Comparison of ENCODE assay signal across 3 cellular contexts in the genomic region with DNA sequence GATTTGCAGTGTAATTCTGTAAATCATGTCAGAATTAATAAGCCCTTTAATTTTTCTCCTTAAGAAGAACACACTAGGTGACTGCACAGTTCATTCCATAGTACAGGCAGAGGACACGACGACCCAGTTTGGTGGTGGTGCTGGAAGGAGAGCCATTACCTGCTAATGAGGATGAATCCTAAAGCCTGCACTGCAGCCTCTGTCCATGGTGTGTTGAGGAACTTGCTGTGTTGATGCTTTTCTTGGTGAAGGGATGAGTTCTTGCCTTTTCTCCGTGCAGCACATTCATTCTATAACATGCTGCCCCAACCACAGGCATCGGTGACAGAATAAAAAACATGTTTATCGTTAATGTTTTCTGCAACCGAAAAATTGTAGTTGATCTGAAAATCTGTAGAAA.
TF ChIP-seq lines count a peak whose summit lies in the region.

No MANE protein-coding gene starts in this region.

TF ChIP-seq in SK-N-SH, 30 proteins besides CTCF, POLR2A, EP300 and RAD21:
- TF ChIP-seq, protein P1, sequence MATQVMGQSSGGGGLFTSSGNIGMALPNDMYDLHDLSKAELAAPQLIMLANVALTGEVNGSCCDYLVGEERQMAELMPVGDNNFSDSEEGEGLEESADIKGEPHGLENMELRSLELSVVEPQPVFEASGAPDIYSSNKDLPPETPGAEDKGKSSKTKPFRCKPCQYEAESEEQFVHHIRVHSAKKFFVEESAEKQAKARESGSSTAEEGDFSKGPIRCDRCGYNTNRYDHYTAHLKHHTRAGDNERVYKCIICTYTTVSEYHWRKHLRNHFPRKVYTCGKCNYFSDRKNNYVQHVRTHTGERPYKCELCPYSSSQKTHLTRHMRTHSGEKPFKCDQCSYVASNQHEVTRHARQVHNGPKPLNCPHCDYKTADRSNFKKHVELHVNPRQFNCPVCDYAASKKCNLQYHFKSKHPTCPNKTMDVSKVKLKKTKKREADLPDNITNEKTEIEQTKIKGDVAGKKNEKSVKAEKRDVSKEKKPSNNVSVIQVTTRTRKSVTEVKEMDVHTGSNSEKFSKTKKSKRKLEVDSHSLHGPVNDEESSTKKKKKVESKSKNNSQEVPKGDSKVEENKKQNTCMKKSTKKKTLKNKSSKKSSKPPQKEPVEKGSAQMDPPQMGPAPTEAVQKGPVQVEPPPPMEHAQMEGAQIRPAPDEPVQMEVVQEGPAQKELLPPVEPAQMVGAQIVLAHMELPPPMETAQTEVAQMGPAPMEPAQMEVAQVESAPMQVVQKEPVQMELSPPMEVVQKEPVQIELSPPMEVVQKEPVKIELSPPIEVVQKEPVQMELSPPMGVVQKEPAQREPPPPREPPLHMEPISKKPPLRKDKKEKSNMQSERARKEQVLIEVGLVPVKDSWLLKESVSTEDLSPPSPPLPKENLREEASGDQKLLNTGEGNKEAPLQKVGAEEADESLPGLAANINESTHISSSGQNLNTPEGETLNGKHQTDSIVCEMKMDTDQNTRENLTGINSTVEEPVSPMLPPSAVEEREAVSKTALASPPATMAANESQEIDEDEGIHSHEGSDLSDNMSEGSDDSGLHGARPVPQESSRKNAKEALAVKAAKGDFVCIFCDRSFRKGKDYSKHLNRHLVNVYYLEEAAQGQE (IDR thresholded peaks at IDR 0.05; ENCODE audit: low read depth, low read length) = peak; percentile 87
- TF ChIP-seq, protein P2, sequence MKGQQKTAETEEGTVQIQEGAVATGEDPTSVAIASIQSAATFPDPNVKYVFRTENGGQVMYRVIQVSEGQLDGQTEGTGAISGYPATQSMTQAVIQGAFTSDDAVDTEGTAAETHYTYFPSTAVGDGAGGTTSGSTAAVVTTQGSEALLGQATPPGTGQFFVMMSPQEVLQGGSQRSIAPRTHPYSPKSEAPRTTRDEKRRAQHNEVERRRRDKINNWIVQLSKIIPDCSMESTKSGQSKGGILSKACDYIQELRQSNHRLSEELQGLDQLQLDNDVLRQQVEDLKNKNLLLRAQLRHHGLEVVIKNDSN (IDR thresholded peaks at IDR 0.05; ENCODE audit: borderline replicate concordance, low read depth) = no peak

TF ChIP-seq in SK-N-SH treated with all-trans-retinoic acid at 6 μM for 48 hours, 23 proteins besides CTCF, POLR2A, EP300 and RAD21 (continued from another document):
- TF ChIP-seq, protein P3, sequence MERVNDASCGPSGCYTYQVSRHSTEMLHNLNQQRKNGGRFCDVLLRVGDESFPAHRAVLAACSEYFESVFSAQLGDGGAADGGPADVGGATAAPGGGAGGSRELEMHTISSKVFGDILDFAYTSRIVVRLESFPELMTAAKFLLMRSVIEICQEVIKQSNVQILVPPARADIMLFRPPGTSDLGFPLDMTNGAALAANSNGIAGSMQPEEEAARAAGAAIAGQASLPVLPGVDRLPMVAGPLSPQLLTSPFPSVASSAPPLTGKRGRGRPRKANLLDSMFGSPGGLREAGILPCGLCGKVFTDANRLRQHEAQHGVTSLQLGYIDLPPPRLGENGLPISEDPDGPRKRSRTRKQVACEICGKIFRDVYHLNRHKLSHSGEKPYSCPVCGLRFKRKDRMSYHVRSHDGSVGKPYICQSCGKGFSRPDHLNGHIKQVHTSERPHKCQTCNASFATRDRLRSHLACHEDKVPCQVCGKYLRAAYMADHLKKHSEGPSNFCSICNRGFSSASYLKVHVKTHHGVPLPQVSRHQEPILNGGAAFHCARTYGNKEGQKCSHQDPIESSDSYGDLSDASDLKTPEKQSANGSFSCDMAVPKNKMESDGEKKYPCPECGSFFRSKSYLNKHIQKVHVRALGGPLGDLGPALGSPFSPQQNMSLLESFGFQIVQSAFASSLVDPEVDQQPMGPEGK (CRISPR knock-in tag; IDR thresholded peaks at IDR 0.05; ENCODE audit: borderline replicate concordance) = no peak
- TF ChIP-seq ARNTL (CRISPR knock-in tag; IDR thresholded peaks at IDR 0.05; ENCODE audit: borderline replicate concordance, low read depth) (no peak), BACH2 (CRISPR knock-in tag; IDR thresholded peaks at IDR 0.05; ENCODE audit: borderline replicate concordance) (no peak), ESRRG (CRISPR knock-in tag; IDR thresholded peaks at IDR 0.05) (no peak), ZNF70 (CRISPR knock-in tag; IDR thresholded peaks at IDR 0.05) (no peak), ZNF565 (CRISPR knock-in tag; conservative IDR thresholded peaks at IDR 0.05; ENCODE audit: low read depth) (no peak), OSR1 (CRISPR knock-in tag; IDR thresholded peaks at IDR 0.05) (no peak), PPARA (CRISPR knock-in tag; IDR thresholded peaks at IDR 0.05; ENCODE audit: borderline replicate concordance) (no peak), ZNF8 (CRISPR knock-in tag; IDR thresholded peaks at IDR 0.05) (no peak)
- TF ChIP-seq, protein P4, sequence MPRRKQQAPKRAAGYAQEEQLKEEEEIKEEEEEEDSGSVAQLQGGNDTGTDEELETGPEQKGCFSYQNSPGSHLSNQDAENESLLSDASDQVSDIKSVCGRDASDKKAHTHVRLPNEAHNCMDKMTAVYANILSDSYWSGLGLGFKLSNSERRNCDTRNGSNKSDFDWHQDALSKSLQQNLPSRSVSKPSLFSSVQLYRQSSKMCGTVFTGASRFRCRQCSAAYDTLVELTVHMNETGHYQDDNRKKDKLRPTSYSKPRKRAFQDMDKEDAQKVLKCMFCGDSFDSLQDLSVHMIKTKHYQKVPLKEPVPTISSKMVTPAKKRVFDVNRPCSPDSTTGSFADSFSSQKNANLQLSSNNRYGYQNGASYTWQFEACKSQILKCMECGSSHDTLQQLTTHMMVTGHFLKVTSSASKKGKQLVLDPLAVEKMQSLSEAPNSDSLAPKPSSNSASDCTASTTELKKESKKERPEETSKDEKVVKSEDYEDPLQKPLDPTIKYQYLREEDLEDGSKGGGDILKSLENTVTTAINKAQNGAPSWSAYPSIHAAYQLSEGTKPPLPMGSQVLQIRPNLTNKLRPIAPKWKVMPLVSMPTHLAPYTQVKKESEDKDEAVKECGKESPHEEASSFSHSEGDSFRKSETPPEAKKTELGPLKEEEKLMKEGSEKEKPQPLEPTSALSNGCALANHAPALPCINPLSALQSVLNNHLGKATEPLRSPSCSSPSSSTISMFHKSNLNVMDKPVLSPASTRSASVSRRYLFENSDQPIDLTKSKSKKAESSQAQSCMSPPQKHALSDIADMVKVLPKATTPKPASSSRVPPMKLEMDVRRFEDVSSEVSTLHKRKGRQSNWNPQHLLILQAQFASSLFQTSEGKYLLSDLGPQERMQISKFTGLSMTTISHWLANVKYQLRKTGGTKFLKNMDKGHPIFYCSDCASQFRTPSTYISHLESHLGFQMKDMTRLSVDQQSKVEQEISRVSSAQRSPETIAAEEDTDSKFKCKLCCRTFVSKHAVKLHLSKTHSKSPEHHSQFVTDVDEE (CRISPR knock-in tag; IDR thresholded peaks at IDR 0.05) = no peak

TF ChIP-seq in Ishikawa, 13 proteins besides CTCF, POLR2A, EP300 and RAD21 (continued from another document):
- TF ChIP-seq, protein P1 (IDR thresholded peaks at IDR 0.05; ENCODE audit: low read depth) = peak; percentile 55; the same call in 1 of the 2 replicates
